ENCODE assay signal across 8 cellular contexts in genomic region chr4:54322817-54323417, GRCh38.
DNase-seq lines count a peak whose midpoint lies in the region; ATAC-seq, FAIRE-seq and TF ChIP-seq lines count a peak whose summit lies in the region.

No MANE protein-coding gene starts in this region.

- no peak for FAIRE-seq in kidney (lab: Jason Lieb, UNC)

- ATAC-seq in GM18858 (IDR thresholded peaks at IDR 0.05; ENCODE audit: unreplicated experiment) (peak; percentile 79), HG03025 (IDR thresholded peaks at IDR 0.05; ENCODE audit: low FRiP score, unreplicated experiment) (peak; percentile 75)

- DNase-seq in AG10803 (ENCODE audit: low read depth), result peak; percentile 54
- DNase-seq in NCI-H187 (lab: John Stamatoyannopoulos, UW), result peak; percentile 64 to 79
- DNase-seq in T1000 (lab: John Stamatoyannopoulos, UW), result peak; percentile 50
- DNase-seq in caudate nucleus (lab: John Stamatoyannopoulos, UW), result peak in 57 of 61 donors; percentile 6 to 80 (median 37)
- no peak for DNase-seq in kidney
- DNase-seq in stimulated activated CD4-positive, alpha-beta T cell treated with anti-CD3 and anti-CD28 coated beads, Interleukin-2, amount 100 ng/mL, for 4 hours (ENCODE audit: low read depth), result peak; percentile 15

- H3K4me3 ChIP-seq in AG10803 (ENCODE audit: low read length), result no peak overlapping the region
- H3K4me3 ChIP-seq in kidney (ENCODE audit: low read length in 2 of 2), result no peak overlapping the region

- no peak overlapping the region for H3K9ac ChIP-seq in kidney (ENCODE audit: low read length in 2 of 2)

- H3K4me1 ChIP-seq in kidney (ENCODE audit: control insufficient read depth in 1 of 2, insufficient read depth in 1 of 2, low read depth in 1 of 2, low read length in 2 of 2), result no peaks in the 10 kb centered on the region

- TF ChIP-seq CTCF in AG10803 (conservative IDR thresholded peaks at IDR 0.05; ENCODE audit: low read length), result peak; percentile 85
- peak; percentile 51 for TF ChIP-seq CTCF in kidney (IDR thresholded peaks at IDR 0.05; ENCODE audit: borderline replicate concordance, extremely low read depth, insufficient read depth)

- intact Hi-C loops in kidney (cut with DNase I), result no loop called here

- H3K27ac ChIP-seq in caudate nucleus (ENCODE audit: low read depth, low read length) (no peak overlapping the region), kidney (ENCODE audit: low read depth in 2 of 2, low read length in 2 of 2) (no peak overlapping the region)

- no peaks in the 10 kb centered on the region for H3K36me3 ChIP-seq in kidney (ENCODE audit: control insufficient read depth in 1 of 2, insufficient read depth in 2 of 2, low read length in 2 of 2)

- H3K9me3 ChIP-seq in kidney (ENCODE audit: control insufficient read depth in 1 of 2, low read length in 2 of 2), result no peaks in the 10 kb centered on the region
